In the genomic region with DNA sequence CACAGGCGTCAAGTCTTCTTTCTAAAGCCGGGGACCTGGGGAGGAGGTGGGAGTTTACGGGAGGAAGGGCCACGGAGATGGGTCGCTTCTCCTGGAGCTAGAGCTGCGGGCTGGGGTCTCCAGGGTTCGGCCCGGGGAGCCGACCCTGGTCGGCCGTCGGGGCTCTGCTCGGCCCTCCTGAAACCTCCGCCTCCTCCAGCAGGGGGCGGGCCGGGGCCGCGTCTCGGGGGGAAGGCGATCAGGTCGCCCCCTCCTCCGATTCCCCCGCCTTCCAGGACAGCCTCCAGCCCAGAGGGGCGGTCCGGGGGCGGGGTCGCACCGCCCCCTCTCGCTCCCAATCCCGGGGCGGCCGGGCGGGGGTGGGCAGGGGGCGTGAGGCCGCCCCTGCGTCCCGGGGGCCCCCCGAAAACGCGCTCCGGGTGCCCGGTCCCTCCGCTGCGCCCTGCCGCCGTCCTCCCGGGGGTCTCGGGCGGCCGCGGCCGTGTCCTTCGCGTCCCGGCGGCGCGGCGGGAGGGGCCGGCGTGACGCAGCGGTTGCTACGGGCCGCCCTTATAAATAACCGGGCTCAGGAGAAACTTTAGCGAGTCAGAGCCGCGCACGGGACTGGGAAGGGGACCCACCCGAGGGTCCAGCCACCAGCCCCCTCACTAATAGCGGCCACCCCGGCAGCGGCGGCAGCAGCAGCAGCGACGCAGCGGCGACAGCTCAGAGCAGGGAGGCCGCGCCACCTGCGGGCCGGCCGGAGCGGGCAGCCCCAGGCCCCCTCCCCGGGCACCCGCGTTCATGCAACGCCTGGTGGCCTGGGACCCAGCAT, we compare ENCODE assay signal across 8 cellular contexts. TPM values are rescaled to one million over a fixed set of nuclear protein-coding genes. Genes with fewer than 3 reads are reported as not detected.
DNase-seq lines count a peak whose midpoint lies in the region; ATAC-seq and TF ChIP-seq lines count a peak whose summit lies in the region.

A gene (plus strand): TSS at position 580 of the 814 bp plus-strand sequence. CDS start 204 bp downstream, at position 784.

- H3K36me3 ChIP-seq in mucosa of descending colon (ENCODE audit: low read depth), result no peaks in the 10 kb centered on the region

- intact Hi-C loops in mucosa of descending colon (cut with DNase I, micrococcal nuclease), result loop anchor here in 1 of 2 donors (10.0 kb wide), 1 partner anchor 94 kb away; no protein-coding TSS in a partner anchor

- TF ChIP-seq CTCF in AG09319 (IDR thresholded peaks at IDR 0.05; ENCODE audit: low read depth, low read length) (peak; percentile 70), mucosa of descending colon (IDR thresholded peaks at IDR 0.05) (peak; percentile 45)

- ATAC-seq in GM19023 (IDR thresholded peaks at IDR 0.05; ENCODE audit: unreplicated experiment) (peak; percentile 36), mucosa of descending colon (peak; percentile 76)

- DNase-seq in AG09319 (ENCODE audit: extremely low read depth, low read depth) (peak; percentile 86), HS-27A (ENCODE audit: low read depth) (peak; percentile 78), OCI-M1 (lab: John Stamatoyannopoulos, UW) (peak; percentile 93), activated T-cell treated with anti-CD3 and anti-CD28 coated beads for 1 hour (ENCODE audit: low read depth) (peak; percentile 77), epidermal melanocyte (ENCODE audit: insufficient read length, low spot score) (peak; percentile 83), mucosa of descending colon (peak; percentile 90 to 91 (median 91))
- DNase-seq in stimulated activated CD8-positive, alpha-beta memory T cell treated with anti-CD3 and anti-CD28 coated beads, Interleukin-4, amount 100 ng/mL, for 4 hours (ENCODE audit: low read depth in 2 of 2, low spot score in 1 of 2), result peak; percentile 64 to 68

- H3K4me1 ChIP-seq in mucosa of descending colon (ENCODE audit: low read depth), result peaks cover 18% of the 10 kb centered on the region

- H3K9me3 ChIP-seq in mucosa of descending colon, result no peaks in the 10 kb centered on the region

- peak within 1 kb of the TSS; percentile 63 for H3K4me3 ChIP-seq in mucosa of descending colon

RNA-seq across cellular contexts. Expression of the gene that starts here (rescaled TPM):
- total RNA-seq in mucosa of descending colon, result 10 to 100 TPM; 20.2 to 86.7 (median 41.3) TPM

Comparison
In these comparisons a context has a peak if more than half of its experiments do, and no peak if none do; other contexts are left out.
1. Peak in every context shown above with its lines: DNase-seq, ATAC-seq and H3K4me3 ChIP-seq.